In the genomic region with DNA sequence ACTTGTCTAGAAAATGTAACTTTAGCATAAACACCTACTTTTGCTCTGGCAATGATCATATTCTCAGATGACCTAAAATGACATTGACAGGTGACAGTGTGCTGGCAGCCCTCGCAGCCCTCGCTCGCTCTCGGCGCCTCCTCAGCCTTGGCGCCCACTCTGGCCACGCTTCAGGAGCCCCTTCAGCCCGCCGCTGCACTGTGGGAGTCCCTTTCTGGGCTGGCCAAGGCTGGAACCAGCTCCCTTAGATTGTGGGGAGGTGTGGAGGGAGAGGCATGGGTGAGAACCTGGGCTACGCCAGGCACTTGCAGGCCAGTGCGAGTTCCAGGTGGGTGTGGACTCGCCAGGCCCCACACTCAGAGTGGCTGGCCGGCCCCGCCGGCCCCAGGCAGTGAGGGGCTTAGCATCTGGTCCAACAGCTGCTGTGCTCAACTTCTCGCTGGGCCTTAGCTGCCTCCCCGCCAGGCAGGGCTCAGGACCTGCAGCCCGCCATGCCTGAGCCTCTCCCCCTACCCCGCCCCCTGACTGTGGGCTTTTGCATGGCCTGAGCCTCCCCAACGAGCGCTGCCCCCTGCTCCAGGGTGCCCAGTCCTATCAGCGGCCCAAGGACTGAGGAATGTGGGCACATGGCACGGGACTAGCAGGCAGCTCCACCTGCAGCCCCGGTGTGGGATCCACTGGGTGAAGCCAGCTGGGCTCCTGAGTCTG, we compare ENCODE assay signal across 33 cellular contexts. TPM values are rescaled to one million over a fixed set of nuclear protein-coding genes. Genes with fewer than 3 reads are reported as not detected.
"Had no signal": no experiment of that assay in that cellular context is flagged by ENCODE, and none has a peak within 500 bp of the region (broad histone marks: within the 10 kb centered on the region; RNA-seq: fewer than 3 reads in every experiment).

No MANE protein-coding gene starts in this region.

- ATAC-seq: activated CD8-positive, alpha-beta memory T cell treated with anti-CD3 and anti-CD28 coated beads, Interleukin-2, amount 10 ng/mL, durations not matched to agents 7 days and 5 days; activated CD8-positive, alpha-beta T cell treated with anti-CD3 and anti-CD28 coated beads for 36 hours; activated naive CD8-positive, alpha-beta T cell treated with anti-CD3 and anti-CD28 coated beads, Interleukin-2, amount 50 U/mL, for 24 hours; effector memory CD8-positive, alpha-beta T cell; gastroesophageal sphincter; WTC11 had no signal

- H3K4me3 ChIP-seq: esophagus squamous epithelium, gastroesophageal sphincter had no signal

- H3K27ac ChIP-seq: gastroesophageal sphincter had no signal

- H3K9me3 ChIP-seq: esophagus squamous epithelium, gastroesophageal sphincter had no signal

- DNase-seq: activated CD4-positive, alpha-beta T cell treated with anti-CD3 and anti-CD28 coated beads for 1 hour; activated CD4-positive, alpha-beta T cell treated with anti-CD3 and anti-CD28 coated beads for 4 hours; activated CD4-positive, alpha-beta T cell treated with anti-CD3 and anti-CD28 coated beads, Interleukin-2, amount 50 U/mL, for 1 hour; activated CD4-positive, alpha-beta T cell treated with anti-CD3 and anti-CD28 coated beads, Interleukin-2, amount 50 U/mL, for 48 hours; activated CD8-positive, alpha-beta memory T cell treated with anti-CD3 and anti-CD28 coated beads, Interleukin-2, amount 10 ng/mL, durations not matched to agents 7 days and 5 days; activated CD8-positive, alpha-beta memory T cell treated with anti-CD3 and anti-CD28 coated beads, Interleukin-2, amount 50 U/mL, for 4 hours; activated CD8-positive, alpha-beta T cell treated with anti-CD3 and anti-CD28 coated beads for 36 hours; activated effector memory CD4-positive, alpha-beta T cell treated with anti-CD3 and anti-CD28 coated beads, Interleukin-2, amount 50 U/mL, for 16 hours; activated naive CD4-positive, alpha-beta T cell treated with anti-CD3 and anti-CD28 coated beads for 36 hours; activated naive CD8-positive, alpha-beta T cell treated with anti-CD3 and anti-CD28 coated beads for 36 hours; activated naive CD8-positive, alpha-beta T cell treated with anti-CD3 and anti-CD28 coated beads, Interleukin-2, amount 50 U/mL, for 24 hours; activated T-cell treated with anti-CD3 and anti-CD28 coated beads, Interleukin-2, amount 50 U/mL, for 1 hour; activated T-cell treated with anti-CD3 and anti-CD28 coated beads, Interleukin-2, amount 50 U/mL, for 48 hours; caudate nucleus; cortex of kidney; dermis blood vessel endothelial cell; effector CD4-positive, alpha-beta T cell; effector memory CD8-positive, alpha-beta T cell; erythroblast; esophagus squamous epithelium; foreskin melanocyte; T-helper 2 cell had no signal

- H3K27me3 ChIP-seq: esophagus squamous epithelium, gastroesophageal sphincter had no signal

- H3K4me1 ChIP-seq: gastroesophageal sphincter had no signal

- H3K36me3 ChIP-seq: esophagus squamous epithelium, gastroesophageal sphincter had no signal

RNA-seq across cellular contexts. Expression of a gene that starts 17.2 kb away (rescaled TPM):
- total RNA-seq: activated CD8-positive, alpha-beta memory T cell treated with anti-CD3 and anti-CD28 coated beads for 36 hours; activated CD8-positive, alpha-beta memory T cell treated with anti-CD3 and anti-CD28 coated beads, Interleukin-2, amount 10 ng/mL, durations not matched to agents 7 days and 5 days; activated CD8-positive, alpha-beta T cell treated with anti-CD3 and anti-CD28 coated beads for 36 hours; activated naive CD4-positive, alpha-beta T cell treated with anti-CD3 and anti-CD28 coated beads for 36 hours; activated naive CD8-positive, alpha-beta T cell treated with anti-CD3 and anti-CD28 coated beads for 36 hours; activated T-helper 1 cell treated with anti-CD3 and anti-CD28 coated beads, Interleukin-12 subunit alpha, Interleukin-12 subunit beta, Interleukin-2, Interleukin-4 antibody, amounts not matched to agents 30 ng/mL and 10 ng/mL and 1 ng/mL, durations not matched to agents 14 hours and 24 hours and 36 hours; activated T-helper 2 cell treated with anti-CD3 and anti-CD28 coated beads, Interferon-gamma antibody, Interleukin-2, Interleukin-4, amounts not matched to agents 10 μg/mL and 5 μg/mL and 100 μg/mL, durations not matched to agents 14 hours and 24 hours and 36 hours; chondrocyte; dermis blood vessel endothelial cell; fibroblast of lung; fibroblast of villous mesenchyme; gastroesophageal sphincter; glomerular endothelial cell; T-helper 1 cell treated with Interleukin-12 subunit alpha and Interleukin-12 subunit beta and Interleukin-4 antibody, amounts not matched to agents 30 ng/mL and 1 ng/mL, for 36 hours had no signal
- polyA plus RNA-seq: fibroblast of lung had no signal

RNA-seq across cellular contexts. Expression of a gene that starts 23.1 kb away (rescaled TPM):
- total RNA-seq: activated CD8-positive, alpha-beta memory T cell treated with anti-CD3 and anti-CD28 coated beads for 36 hours; activated CD8-positive, alpha-beta memory T cell treated with anti-CD3 and anti-CD28 coated beads, Interleukin-2, amount 10 ng/mL, durations not matched to agents 7 days and 5 days; activated CD8-positive, alpha-beta T cell treated with anti-CD3 and anti-CD28 coated beads for 36 hours; activated naive CD4-positive, alpha-beta T cell treated with anti-CD3 and anti-CD28 coated beads for 36 hours; activated naive CD8-positive, alpha-beta T cell treated with anti-CD3 and anti-CD28 coated beads for 36 hours; activated T-helper 1 cell treated with anti-CD3 and anti-CD28 coated beads, Interleukin-12 subunit alpha, Interleukin-12 subunit beta, Interleukin-2, Interleukin-4 antibody, amounts not matched to agents 30 ng/mL and 10 ng/mL and 1 ng/mL, durations not matched to agents 14 hours and 24 hours and 36 hours; activated T-helper 2 cell treated with anti-CD3 and anti-CD28 coated beads, Interferon-gamma antibody, Interleukin-2, Interleukin-4, amounts not matched to agents 10 μg/mL and 5 μg/mL and 100 μg/mL, durations not matched to agents 14 hours and 24 hours and 36 hours; astrocyte; chondrocyte; dermis blood vessel endothelial cell; esophagus squamous epithelium; fibroblast of lung; fibroblast of villous mesenchyme; glomerular endothelial cell; T-helper 1 cell treated with Interleukin-12 subunit alpha and Interleukin-12 subunit beta and Interleukin-4 antibody, amounts not matched to agents 30 ng/mL and 1 ng/mL, for 36 hours; WTC11 had no signal
- polyA plus RNA-seq: fibroblast of lung had no signal

RNA-seq across cellular contexts. Expression of a gene that starts 54.2 kb away (rescaled TPM):
- total RNA-seq: activated CD8-positive, alpha-beta memory T cell treated with anti-CD3 and anti-CD28 coated beads for 36 hours; activated CD8-positive, alpha-beta memory T cell treated with anti-CD3 and anti-CD28 coated beads, Interleukin-2, amount 10 ng/mL, durations not matched to agents 7 days and 5 days; activated CD8-positive, alpha-beta T cell treated with anti-CD3 and anti-CD28 coated beads for 36 hours; activated naive CD4-positive, alpha-beta T cell treated with anti-CD3 and anti-CD28 coated beads for 36 hours; activated naive CD8-positive, alpha-beta T cell treated with anti-CD3 and anti-CD28 coated beads for 36 hours; activated T-helper 1 cell treated with anti-CD3 and anti-CD28 coated beads, Interleukin-12 subunit alpha, Interleukin-12 subunit beta, Interleukin-2, Interleukin-4 antibody, amounts not matched to agents 30 ng/mL and 10 ng/mL and 1 ng/mL, durations not matched to agents 14 hours and 24 hours and 36 hours; activated T-helper 2 cell treated with anti-CD3 and anti-CD28 coated beads, Interferon-gamma antibody, Interleukin-2, Interleukin-4, amounts not matched to agents 10 μg/mL and 5 μg/mL and 100 μg/mL, durations not matched to agents 14 hours and 24 hours and 36 hours; astrocyte; chondrocyte; dermis blood vessel endothelial cell; esophagus squamous epithelium; fibroblast of lung; fibroblast of villous mesenchyme; gastroesophageal sphincter; glomerular endothelial cell; T-helper 1 cell treated with Interleukin-12 subunit alpha and Interleukin-12 subunit beta and Interleukin-4 antibody, amounts not matched to agents 30 ng/mL and 1 ng/mL, for 36 hours; WTC11 had no signal
- polyA plus RNA-seq: fibroblast of lung had no signal
